ENCODE assay signal across 27 cellular contexts in genomic region chr9:114655689-114656088, GRCh38. TPM values are rescaled to one million over a fixed set of nuclear protein-coding genes. Genes with fewer than 3 reads are reported as not detected.
A peak's percentile ranks its signal among the peaks of the same experiment; 100 is the strongest.
DNase-seq lines count a peak whose midpoint lies in the region; ATAC-seq and TF ChIP-seq lines count a peak whose summit lies in the region.
"Had no signal": no experiment of that assay in that cellular context is flagged by ENCODE, and none has a peak within 500 bp of the region (broad histone marks: within the 10 kb centered on the region; RNA-seq: fewer than 3 reads in every experiment).

No MANE protein-coding gene starts in this region.

- H3K4me3 Mint-ChIP-seq in stimulated activated naive B cell treated with anti-CD40 and anti-IgM and Interleukin-4, amounts not matched to agents 10 μg/mL and 1 μg/mL and 100 μg/mL, for 72 hours, result no peak overlapping the region
- H3K4me3 Mint-ChIP-seq: activated B cell treated with CpG ODN at 0.5 μM for 24 hours; activated CD4-positive, alpha-beta memory T cell treated with anti-CD3 and anti-CD28 coated beads, Interleukin-2, amount 10 ng/mL, durations not matched to agents 7 days and 5 days; activated naive CD4-positive, alpha-beta T cell treated with anti-CD3 and anti-CD28 coated beads, Interleukin-2, amount 50 U/mL, for 24 hours; activated T-cell treated with anti-CD3 and anti-CD28 coated beads, Interleukin-2, amount 50 U/mL, for 24 hours; nephron; T-helper 1 cell treated with Interleukin-12 subunit alpha and Interleukin-12 subunit beta and Interleukin-4 antibody, amounts not matched to agents 30 μg/mL and 1 μg/mL, for 36 hours had no signal

- H3K27me3 ChIP-seq in trophoblast cell (ENCODE audit: insufficient read depth, low read length) (no peaks in the 10 kb centered on the region), MG63 (no peaks in the 10 kb centered on the region)
- H3K27me3 ChIP-seq: BLaER1, dorsolateral prefrontal cortex, spleen, testis had no signal

- no peaks in the 10 kb centered on the region for H3K27me3 Mint-ChIP-seq in stimulated activated naive B cell treated with anti-CD40 and anti-IgM and Interleukin-4, amounts not matched to agents 10 μg/mL and 1 μg/mL and 100 μg/mL, for 72 hours
- H3K27me3 Mint-ChIP-seq: activated B cell treated with CpG ODN at 0.5 μM for 24 hours; activated CD4-positive, alpha-beta memory T cell treated with anti-CD3 and anti-CD28 coated beads, Interleukin-2, amount 10 ng/mL, durations not matched to agents 7 days and 5 days; activated naive CD4-positive, alpha-beta T cell treated with anti-CD3 and anti-CD28 coated beads, Interleukin-2, amount 50 U/mL, for 24 hours; activated T-cell treated with anti-CD3 and anti-CD28 coated beads, Interleukin-2, amount 50 U/mL, for 24 hours had no signal

- H2BK5ac ChIP-seq in trophoblast cell (ENCODE audit: low read depth, low read length, poor library complexity), result no peak overlapping the region

- peaks cover 16 to 27% of the 10 kb centered on the region in 2 donors for H3K4me1 Mint-ChIP-seq in stimulated activated naive B cell treated with anti-CD40 and anti-IgM and Interleukin-4, amounts not matched to agents 10 μg/mL and 1 μg/mL and 100 μg/mL, for 72 hours
- H3K4me1 Mint-ChIP-seq: nephron had no signal

- H4K91ac ChIP-seq in trophoblast cell (ENCODE audit: low read depth, low read length), result no peak overlapping the region

- no peak overlapping the region for H3K14ac ChIP-seq in trophoblast cell (ENCODE audit: low read length)

- H3K36me3 ChIP-seq in trophoblast cell (ENCODE audit: control insufficient read depth in 1 of 2, insufficient read depth in 2 of 2, low read length in 2 of 2) (no peaks in the 10 kb centered on the region), MG63 (no peaks in the 10 kb centered on the region)
- H3K36me3 ChIP-seq: prostate gland had no signal

- H3K4me1 ChIP-seq in trophoblast cell (ENCODE audit: control insufficient read depth in 1 of 2, insufficient read depth in 2 of 2, low read length in 2 of 2), result no peaks in the 10 kb centered on the region
- H3K4me1 ChIP-seq: BLaER1, prostate gland had no signal

- no peak overlapping the region for H3K4ac ChIP-seq in trophoblast cell (ENCODE audit: low read depth, low read length)

- H3K79me2 ChIP-seq in trophoblast cell (ENCODE audit: control insufficient read depth, insufficient read depth, low read length, poor library complexity), result no peaks in the 10 kb centered on the region

- no peak overlapping the region for H2AK5ac ChIP-seq in trophoblast cell (ENCODE audit: low read length)

- peaks cover 24 to 35% of the 10 kb centered on the region in 2 donors for H3K36me3 Mint-ChIP-seq in stimulated activated naive B cell treated with anti-CD40 and anti-IgM and Interleukin-4, amounts not matched to agents 10 μg/mL and 1 μg/mL and 100 μg/mL, for 72 hours

- no peaks in the 10 kb centered on the region for H3K9me3 Mint-ChIP-seq in stimulated activated naive B cell treated with anti-CD40 and anti-IgM and Interleukin-4, amounts not matched to agents 10 μg/mL and 1 μg/mL and 100 μg/mL, for 72 hours
- H3K9me3 Mint-ChIP-seq: activated B cell treated with CpG ODN at 0.5 μM for 24 hours; activated CD4-positive, alpha-beta memory T cell treated with anti-CD3 and anti-CD28 coated beads, Interleukin-2, amount 10 ng/mL, durations not matched to agents 7 days and 5 days; activated naive CD4-positive, alpha-beta T cell treated with anti-CD3 and anti-CD28 coated beads, Interleukin-2, amount 50 U/mL, for 24 hours; activated T-cell treated with anti-CD3 and anti-CD28 coated beads, Interleukin-2, amount 50 U/mL, for 24 hours; nephron; T-helper 1 cell treated with Interleukin-12 subunit alpha and Interleukin-12 subunit beta and Interleukin-4 antibody, amounts not matched to agents 30 μg/mL and 1 μg/mL, for 36 hours had no signal

- no peak overlapping the region for H4K8ac ChIP-seq in trophoblast cell (ENCODE audit: low read depth, low read length)

- ATAC-seq in stimulated activated naive B cell treated with anti-CD40 and anti-IgM and Interleukin-4, amounts not matched to agents 10 μg/mL and 1 μg/mL and 100 μg/mL, for 72 hours (replicated peaks), result no peak

- no peaks in the 10 kb centered on the region for H3K79me1 ChIP-seq in trophoblast cell (ENCODE audit: low read length)

- H3K4me3 ChIP-seq in fibroblast of mammary gland (ENCODE audit: control insufficient read depth, low read depth, low read length), result no peak overlapping the region
- H3K4me3 ChIP-seq in trophoblast cell (ENCODE audit: low read depth, low read length), result no peak overlapping the region
- no peak overlapping the region for H3K4me3 ChIP-seq in MG63
- H3K4me3 ChIP-seq: BLaER1, dorsolateral prefrontal cortex, prostate gland, spleen, testis had no signal

- no peak overlapping the region for H3K27ac Mint-ChIP-seq in stimulated activated naive B cell treated with anti-CD40 and anti-IgM and Interleukin-4, amounts not matched to agents 10 μg/mL and 1 μg/mL and 100 μg/mL, for 72 hours
- H3K27ac Mint-ChIP-seq: activated B cell treated with CpG ODN at 0.5 μM for 24 hours; activated CD4-positive, alpha-beta memory T cell treated with anti-CD3 and anti-CD28 coated beads, Interleukin-2, amount 10 ng/mL, durations not matched to agents 7 days and 5 days; activated naive CD4-positive, alpha-beta T cell treated with anti-CD3 and anti-CD28 coated beads, Interleukin-2, amount 50 U/mL, for 24 hours; activated T-cell treated with anti-CD3 and anti-CD28 coated beads, Interleukin-2, amount 50 U/mL, for 24 hours; nephron; T-helper 1 cell treated with Interleukin-12 subunit alpha and Interleukin-12 subunit beta and Interleukin-4 antibody, amounts not matched to agents 30 μg/mL and 1 μg/mL, for 36 hours had no signal

- WGBS in trophoblast cell (ENCODE audit: extremely low coverage, insufficient coverage, insufficient read length), result no CpG with 5 or more reads among the region's 8 CpGs

- no peak overlapping the region for H2AFZ ChIP-seq in trophoblast cell (ENCODE audit: insufficient read depth, low read length, poor library complexity)

- H3K4me2 ChIP-seq in trophoblast cell (ENCODE audit: low read length), result no peak overlapping the region
- H3K4me2 ChIP-seq: BLaER1 had no signal

- no peak for TF ChIP-seq CTCF in fibroblast of mammary gland (conservative IDR thresholded peaks at IDR 0.05; ENCODE audit: control insufficient read depth, insufficient read depth, low read depth, low read length)

- no peak overlapping the region for H3K18ac ChIP-seq in trophoblast cell (ENCODE audit: low read length)

- H3K9me3 ChIP-seq in trophoblast cell (ENCODE audit: insufficient read depth, low read depth, low read length), result no peaks in the 10 kb centered on the region
- no peaks in the 10 kb centered on the region for H3K9me3 ChIP-seq in MG63
- H3K9me3 ChIP-seq: BLaER1, prostate gland, spleen, testis had no signal

- no peak overlapping the region for H4K12ac ChIP-seq in trophoblast cell (ENCODE audit: low read depth, low read length)

- H2BK12ac ChIP-seq in trophoblast cell (ENCODE audit: low read length), result no peak overlapping the region

- H2BK120ac ChIP-seq in trophoblast cell (ENCODE audit: insufficient read depth, low read length, poor library complexity), result no peak overlapping the region

- H3K23ac ChIP-seq in trophoblast cell (ENCODE audit: low read length), result no peak overlapping the region

- H3K9ac ChIP-seq in trophoblast cell (ENCODE audit: low read length), result no peak overlapping the region
- H3K9ac ChIP-seq: BLaER1 had no signal

- no peak overlapping the region for H3K27ac ChIP-seq in trophoblast cell (ENCODE audit: low read depth, low read length)
- H3K27ac ChIP-seq: BLaER1, dorsolateral prefrontal cortex, epithelial cell of prostate, prostate gland, spleen, testis had no signal

- peak; percentile 71 for DNase-seq in GM04504 (ENCODE audit: low read depth)
- peak; percentile 31 for DNase-seq in RKO (ENCODE audit: low spot score)
- peak; percentile 81 for DNase-seq in fibroblast of mammary gland (ENCODE audit: low read depth)
- DNase-seq in trophoblast cell, result peak; percentile 15 to 23
- no peak for DNase-seq in NCI-H510A treated with DMSO at 0.1 percent for 48 hours (lab: John Stamatoyannopoulos, UW)
- no peak for DNase-seq in stimulated activated naive B cell treated with anti-CD40 and anti-IgM and Interleukin-4, amounts not matched to agents 10 μg/mL and 1 μg/mL and 100 μg/mL, for 72 hours
- no peak for DNase-seq in NAMALWA (ENCODE audit: low spot score)
- no peak for DNase-seq in MG63
- DNase-seq: activated B cell treated with CpG ODN at 0.5 μM for 24 hours; activated CD4-positive, alpha-beta memory T cell treated with anti-CD3 and anti-CD28 coated beads, Interleukin-2, amount 10 ng/mL, durations not matched to agents 7 days and 5 days; dorsolateral prefrontal cortex; head of caudate nucleus; NCI-H2029 treated with DMSO at 0.1 percent for 48 hours; NCI-H524 treated with DMSO at 0.1 percent for 48 hours; SHP77 treated with DMSO at 0.1 percent for 48 hours; spleen; stimulated activated CD8-positive, alpha-beta memory T cell treated with anti-CD3 and anti-CD28 coated beads, Interleukin-4, amount 100 ng/mL, for 48 hours; testis had no signal

RNA-seq across cellular contexts. Expression of gene TEX53, which starts 1.9 kb away (rescaled TPM):
- polyA plus RNA-seq in trophoblast cell (2013), result not detected in 2 replicates
- not detected in 2 replicates for total RNA-seq in MG63 (2014; rRNA removed; shearing (Covaris generic); ENCODE audit: low replicate concordance)
- total RNA-seq: activated B cell treated with CpG ODN at 0.5 μM for 24 hours; activated CD4-positive, alpha-beta memory T cell treated with anti-CD3 and anti-CD28 coated beads, Interleukin-2, amount 10 ng/mL, durations not matched to agents 7 days and 5 days; dorsolateral prefrontal cortex; M059J; mesenteric fat pad; prostate gland; spleen had no signal
- polyA plus RNA-seq: spleen had no signal

RNA-seq across cellular contexts. Expression of gene TEX48, which starts 26.3 kb away (rescaled TPM):
- polyA plus RNA-seq in trophoblast cell (2013), result not detected in 2 replicates
- not detected in 2 replicates for total RNA-seq in MG63 (2014; rRNA removed; shearing (Covaris generic); ENCODE audit: low replicate concordance)
- total RNA-seq: activated B cell treated with CpG ODN at 0.5 μM for 24 hours, dorsolateral prefrontal cortex, M059J, mesenteric fat pad, prostate gland, spleen had no signal
- polyA plus RNA-seq: spleen had no signal

RNA-seq across cellular contexts. Expression of gene TMEM268, which starts 44.6 kb away (rescaled TPM):
- polyA plus RNA-seq in trophoblast cell (2013), result 7.5 and 8.4 TPM in 2 replicates
- 4.5 and 11.1 TPM in 2 replicates for total RNA-seq in MG63 (2014; rRNA removed; shearing (Covaris generic); ENCODE audit: low replicate concordance)

Comparison
In these comparisons a context has a peak if more than half of its experiments do, and no peak if none do; other contexts are left out.
1. DNase-seq: peak in GM04504 (single experiment), RKO (single experiment), fibroblast of mammary gland (single experiment) and trophoblast cell (2 of 2); none in NCI-H510A treated with DMSO at 0.1 percent for 48 hours (single experiment), stimulated activated naive B cell treated with anti-CD40 and anti-IgM and Interleukin-4, amounts not matched to agents 10 μg/mL and 1 μg/mL and 100 μg/mL, for 72 hours (single experiment), NAMALWA (single experiment) and MG63 (single experiment).